Comparison of ENCODE assay signal across 8 cellular contexts in the genomic region with DNA sequence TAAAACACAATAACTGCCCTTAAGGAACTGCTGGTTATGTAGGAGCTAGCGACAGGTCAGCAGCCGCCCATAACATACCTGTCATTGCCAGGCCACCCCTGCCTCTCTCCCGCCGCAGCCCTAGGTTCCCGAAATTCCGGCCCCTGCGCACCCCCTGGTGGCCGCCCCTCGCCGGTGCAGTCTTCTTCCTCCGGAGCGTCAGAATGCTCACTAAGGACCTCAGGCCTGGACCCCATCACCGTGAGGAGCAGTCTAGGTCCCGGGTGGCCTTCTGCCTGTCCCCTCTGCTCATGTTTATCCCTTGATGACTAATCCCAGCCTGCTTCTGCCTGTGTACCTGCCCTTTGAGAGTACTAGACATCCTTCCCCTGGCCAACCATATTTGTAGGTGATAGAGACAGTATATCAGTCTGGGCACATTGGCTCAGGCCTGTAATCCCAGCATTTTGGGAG.
DNase-seq lines count a peak whose midpoint lies in the region; ATAC-seq and TF ChIP-seq lines count a peak whose summit lies in the region.

No MANE protein-coding gene starts in this region.

- H3K4me3 ChIP-seq in BJ (ENCODE audit: low read depth, low read length) = no peak overlapping the region

- H3K4me1 Mint-ChIP-seq in activated CD4-positive, alpha-beta memory T cell treated with anti-CD3 and anti-CD28 coated beads, Interleukin-2, amount 10 ng/mL, durations not matched to agents 7 days and 5 days = peaks cover 7% of the 10 kb centered on the region
- H3K4me1 Mint-ChIP-seq in effector memory CD8-positive, alpha-beta T cell (ENCODE audit: low read depth in 2 of 2) = peaks cover 0 to 3% of the 10 kb centered on the region in 2 donors

- CTCF ChIA-PET in BJ (lab: Yijun Ruan, JAX) = interaction anchor here (0.7 to 2.4 kb wide), 16 partner anchors 9 to 350 kb away, joined by 3 to 19 read pairs (median 4); no protein-coding TSS in a partner anchor
- CTCF ChIA-PET in activated CD4-positive, alpha-beta memory T cell treated with anti-CD3 and anti-CD28 coated beads, Interleukin-2, amount 10 ng/mL, durations not matched to agents 7 days and 5 days (lab: Charles Lee) = interaction anchor here (0.6 to 3.2 kb wide), 13 partner anchors 75 to 545 kb away, joined by 3 to 16 read pairs (median 3); a partner anchor contains a TSS

- H3K27ac Mint-ChIP-seq in activated CD4-positive, alpha-beta memory T cell treated with anti-CD3 and anti-CD28 coated beads, Interleukin-2, amount 10 ng/mL, durations not matched to agents 7 days and 5 days = no peak overlapping the region
- no peak overlapping the region for H3K27ac Mint-ChIP-seq in effector memory CD8-positive, alpha-beta T cell

- ATAC-seq in GM19025 (IDR thresholded peaks at IDR 0.05; ENCODE audit: low read depth, unreplicated experiment) = peak; percentile 69
- peak; percentile 88 for ATAC-seq in HG03139 (IDR thresholded peaks at IDR 0.05; ENCODE audit: unreplicated experiment)
- peak; percentile 98 for ATAC-seq in effector memory CD8-positive, alpha-beta T cell (replicated peaks)

- no peak overlapping the region for H3K4me3 Mint-ChIP-seq in activated CD4-positive, alpha-beta memory T cell treated with anti-CD3 and anti-CD28 coated beads, Interleukin-2, amount 10 ng/mL, durations not matched to agents 7 days and 5 days
- peak overlapping the region in 1 of 2 donors; percentile 5 for H3K4me3 Mint-ChIP-seq in effector memory CD8-positive, alpha-beta T cell

- H3K9me3 Mint-ChIP-seq in activated CD4-positive, alpha-beta memory T cell treated with anti-CD3 and anti-CD28 coated beads, Interleukin-2, amount 10 ng/mL, durations not matched to agents 7 days and 5 days = no peaks in the 10 kb centered on the region
- no peaks in the 10 kb centered on the region for H3K9me3 Mint-ChIP-seq in effector memory CD8-positive, alpha-beta T cell

- H3K36me3 ChIP-seq in BJ (ENCODE audit: control insufficient read depth, insufficient read depth, low read length) = no peaks in the 10 kb centered on the region

- peaks cover 28% of the 10 kb centered on the region for H3K27me3 ChIP-seq in BJ (ENCODE audit: control insufficient read depth, insufficient read depth, low read length)

- POLR2A ChIA-PET in BJ (lab: Charles Lee) = no interaction called here
- POLR2A ChIA-PET in activated CD4-positive, alpha-beta memory T cell treated with anti-CD3 and anti-CD28 coated beads, Interleukin-2, amount 10 ng/mL, durations not matched to agents 7 days and 5 days (lab: Charles Lee) = no interaction called here

- TF ChIP-seq CTCF in BJ (IDR thresholded peaks at IDR 0.05; ENCODE audit: insufficient read depth, low read depth, low read length) = peak; percentile 99

- H3K27me3 Mint-ChIP-seq in activated CD4-positive, alpha-beta memory T cell treated with anti-CD3 and anti-CD28 coated beads, Interleukin-2, amount 10 ng/mL, durations not matched to agents 7 days and 5 days = peaks cover 13% of the 10 kb centered on the region
- peaks cover 5 to 12% of the 10 kb centered on the region in 2 donors for H3K27me3 Mint-ChIP-seq in effector memory CD8-positive, alpha-beta T cell

- DNase-seq in BJ (ENCODE audit: low read depth) = no peak
- DNase-seq in NCI-H69 (lab: John Stamatoyannopoulos, UW) = peak; percentile 58
- peak; percentile 80 for DNase-seq in activated CD4-positive, alpha-beta memory T cell treated with anti-CD3 and anti-CD28 coated beads, Interleukin-2, amount 10 ng/mL, durations not matched to agents 7 days and 5 days
- peak; percentile 77 to 85 (median 82) for DNase-seq in effector memory CD8-positive, alpha-beta T cell
- peak; percentile 63 for DNase-seq in myocyte (ENCODE audit: low read depth)
- DNase-seq in stimulated activated CD8-positive, alpha-beta memory T cell treated with anti-CD3 and anti-CD28 coated beads, Interleukin-7, amount 100 ng/mL, for 24 hours (ENCODE audit: low read depth) = peak; percentile 69

- H3K36me3 Mint-ChIP-seq in activated CD4-positive, alpha-beta memory T cell treated with anti-CD3 and anti-CD28 coated beads, Interleukin-2, amount 10 ng/mL, durations not matched to agents 7 days and 5 days (ENCODE audit: low read depth) = no peaks in the 10 kb centered on the region
- peaks cover 4% of the 10 kb centered on the region for H3K36me3 Mint-ChIP-seq in effector memory CD8-positive, alpha-beta T cell (ENCODE audit: insufficient read depth)
